In the genomic region with DNA sequence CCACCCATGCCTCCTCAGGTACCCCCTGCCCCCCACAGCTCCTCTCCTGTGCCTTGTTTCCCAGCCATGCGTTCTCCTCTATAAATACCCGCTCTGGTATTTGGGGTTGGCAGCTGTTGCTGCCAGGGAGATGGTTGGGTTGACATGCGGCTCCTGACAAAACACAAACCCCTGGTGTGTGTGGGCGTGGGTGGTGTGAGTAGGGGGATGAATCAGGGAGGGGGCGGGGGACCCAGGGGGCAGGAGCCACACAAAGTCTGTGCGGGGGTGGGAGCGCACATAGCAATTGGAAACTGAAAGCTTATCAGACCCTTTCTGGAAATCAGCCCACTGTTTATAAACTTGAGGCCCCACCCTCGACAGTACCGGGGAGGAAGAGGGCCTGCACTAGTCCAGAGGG, we compare ENCODE assay signal across 2 cellular contexts.
TF ChIP-seq lines count a peak whose summit lies in the region.

No MANE protein-coding gene starts in this region.

TF ChIP-seq in IMR-90, 13 proteins besides CTCF, POLR2A, EP300 and RAD21:
- TF ChIP-seq SMC3 (IDR thresholded peaks at IDR 0.05; ENCODE audit: low read depth, low read length) (no peak), MAZ (IDR thresholded peaks at IDR 0.05; ENCODE audit: borderline replicate concordance, low read depth, low read length) (no peak), BHLHE40 (IDR thresholded peaks at IDR 0.05; ENCODE audit: low read depth, low read length) (no peak), MXI1 (IDR thresholded peaks at IDR 0.05; ENCODE audit: borderline replicate concordance, low read depth, low read length) (no peak), FOS (IDR thresholded peaks at IDR 0.05; ENCODE audit: low read depth, low read length) (no peak), RFX5 (IDR thresholded peaks at IDR 0.05; ENCODE audit: low read depth, low read length) (no peak), RCOR1 (IDR thresholded peaks at IDR 0.05; ENCODE audit: insufficient replicate concordance, low read length) (no peak), MAFK (IDR thresholded peaks at IDR 0.05; ENCODE audit: low read depth, low read length) (no peak), CEBPB (IDR thresholded peaks at IDR 0.05; ENCODE audit: low read depth, low read length) (no peak)
- TF ChIP-seq, protein P1, sequence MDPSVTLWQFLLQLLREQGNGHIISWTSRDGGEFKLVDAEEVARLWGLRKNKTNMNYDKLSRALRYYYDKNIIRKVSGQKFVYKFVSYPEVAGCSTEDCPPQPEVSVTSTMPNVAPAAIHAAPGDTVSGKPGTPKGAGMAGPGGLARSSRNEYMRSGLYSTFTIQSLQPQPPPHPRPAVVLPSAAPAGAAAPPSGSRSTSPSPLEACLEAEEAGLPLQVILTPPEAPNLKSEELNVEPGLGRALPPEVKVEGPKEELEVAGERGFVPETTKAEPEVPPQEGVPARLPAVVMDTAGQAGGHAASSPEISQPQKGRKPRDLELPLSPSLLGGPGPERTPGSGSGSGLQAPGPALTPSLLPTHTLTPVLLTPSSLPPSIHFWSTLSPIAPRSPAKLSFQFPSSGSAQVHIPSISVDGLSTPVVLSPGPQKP (IDR thresholded peaks at IDR 0.05; ENCODE audit: borderline replicate concordance, low read depth, low read length), result no peak

TF ChIP-seq in K562, 482 proteins besides CTCF, POLR2A, EP300 and RAD21:
- peak; percentile 69 for TF ChIP-seq EGR1 (conservative IDR thresholded peaks at IDR 0.05)
- TF ChIP-seq, protein P2, sequence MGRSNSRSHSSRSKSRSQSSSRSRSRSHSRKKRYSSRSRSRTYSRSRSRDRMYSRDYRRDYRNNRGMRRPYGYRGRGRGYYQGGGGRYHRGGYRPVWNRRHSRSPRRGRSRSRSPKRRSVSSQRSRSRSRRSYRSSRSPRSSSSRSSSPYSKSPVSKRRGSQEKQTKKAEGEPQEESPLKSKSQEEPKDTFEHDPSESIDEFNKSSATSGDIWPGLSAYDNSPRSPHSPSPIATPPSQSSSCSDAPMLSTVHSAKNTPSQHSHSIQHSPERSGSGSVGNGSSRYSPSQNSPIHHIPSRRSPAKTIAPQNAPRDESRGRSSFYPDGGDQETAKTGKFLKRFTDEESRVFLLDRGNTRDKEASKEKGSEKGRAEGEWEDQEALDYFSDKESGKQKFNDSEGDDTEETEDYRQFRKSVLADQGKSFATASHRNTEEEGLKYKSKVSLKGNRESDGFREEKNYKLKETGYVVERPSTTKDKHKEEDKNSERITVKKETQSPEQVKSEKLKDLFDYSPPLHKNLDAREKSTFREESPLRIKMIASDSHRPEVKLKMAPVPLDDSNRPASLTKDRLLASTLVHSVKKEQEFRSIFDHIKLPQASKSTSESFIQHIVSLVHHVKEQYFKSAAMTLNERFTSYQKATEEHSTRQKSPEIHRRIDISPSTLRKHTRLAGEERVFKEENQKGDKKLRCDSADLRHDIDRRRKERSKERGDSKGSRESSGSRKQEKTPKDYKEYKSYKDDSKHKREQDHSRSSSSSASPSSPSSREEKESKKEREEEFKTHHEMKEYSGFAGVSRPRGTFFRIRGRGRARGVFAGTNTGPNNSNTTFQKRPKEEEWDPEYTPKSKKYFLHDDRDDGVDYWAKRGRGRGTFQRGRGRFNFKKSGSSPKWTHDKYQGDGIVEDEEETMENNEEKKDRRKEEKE (IDR thresholded peaks at IDR 0.05; ENCODE audit: borderline replicate concordance in 1 of 2, control insufficient read depth in 1 of 2, low read depth in 2 of 2, low read length in 1 of 2), result no peak
